9 cellular contexts compared by ENCODE assay signal in the genomic region with DNA sequence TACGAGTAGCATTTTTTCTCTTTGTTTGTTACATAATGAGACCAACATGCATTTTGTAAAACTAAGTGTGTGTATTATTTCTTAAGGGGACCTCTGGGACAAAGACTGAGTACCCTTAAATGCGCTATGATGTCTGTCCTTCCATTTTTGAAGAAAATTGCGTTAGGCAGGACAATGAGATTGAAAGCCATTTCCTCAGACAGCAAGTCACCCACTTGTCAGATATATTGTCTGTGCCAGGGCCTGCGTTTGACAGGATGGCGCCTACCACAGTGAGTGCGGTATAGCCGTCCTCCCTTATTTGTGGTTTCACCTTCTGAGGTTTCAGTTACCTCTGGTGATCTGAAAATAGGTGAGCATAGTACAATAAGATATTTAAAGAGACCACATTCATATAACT. TPM values are rescaled to one million over a fixed set of nuclear protein-coding genes. Genes with fewer than 3 reads are reported as not detected.
DNase-seq lines count a peak whose midpoint lies in the region; ATAC-seq and TF ChIP-seq lines count a peak whose summit lies in the region.
"Had no signal": no experiment of that assay in that cellular context is flagged by ENCODE, and none has a peak within 500 bp of the region (broad histone marks: within the 10 kb centered on the region; RNA-seq: fewer than 3 reads in every experiment).

No MANE protein-coding gene starts in this region.

- no peaks in the 10 kb centered on the region for H3K27me3 Mint-ChIP-seq in activated CD4-positive, alpha-beta T cell treated with anti-CD3 and anti-CD28 coated beads for 36 hours
- H3K27me3 Mint-ChIP-seq in activated B cell treated with CpG ODN at 0.5 μM for 24 hours = no peaks in the 10 kb centered on the region
- H3K27me3 Mint-ChIP-seq in dendritic cell treated with granulocyte-macrophage colony-stimulating factor and Interleukin-4, amounts not matched to agents 40 ng/mL and 50 ng/mL, for 4 days = no peaks in the 10 kb centered on the region

- intact Hi-C loops in activated CD4-positive, alpha-beta T cell treated with anti-CD3 and anti-CD28 coated beads for 36 hours (cut with DNase I, micrococcal nuclease) = loop anchor here (5.0 kb wide), 3 partner anchors 34 to 644 kb away; a partner anchor contains a TSS
- intact Hi-C loops in activated B cell treated with CpG ODN at 0.5 μM for 24 hours (cut with micrococcal nuclease) = no loop called here
- intact Hi-C loops in dendritic cell treated with granulocyte-macrophage colony-stimulating factor and Interleukin-4, amounts not matched to agents 40 ng/mL and 50 ng/mL, for 4 days (cut with micrococcal nuclease) = no loop called here

- CTCF ChIA-PET in activated CD4-positive, alpha-beta T cell treated with anti-CD3 and anti-CD28 coated beads for 36 hours (lab: Charles Lee) = interaction anchor here (0.6 to 1.0 kb wide), 2 partner anchors 10 to 17 kb away, joined by 3 to 4 read pairs; no protein-coding TSS in a partner anchor
- CTCF ChIA-PET in activated B cell treated with CpG ODN at 0.5 μM for 24 hours (lab: Charles Lee) (no interaction called here), GM10248 (lab: Yijun Ruan, JAX) (interaction anchor here (1.3 to 1.7 kb wide), 2 partner anchors 80 to 123 kb away, joined by 3 to 6 read pairs; no protein-coding TSS in a partner anchor)

- ATAC-seq in activated CD4-positive, alpha-beta T cell treated with anti-CD3 and anti-CD28 coated beads for 36 hours = peak; percentile 37
- no peak for ATAC-seq in activated B cell treated with CpG ODN at 0.5 μM for 24 hours (ENCODE audit: low read depth)

- peaks cover 50% of the 10 kb centered on the region for H3K4me1 Mint-ChIP-seq in activated CD4-positive, alpha-beta T cell treated with anti-CD3 and anti-CD28 coated beads for 36 hours
- peaks cover 37% of the 10 kb centered on the region for H3K4me1 Mint-ChIP-seq in activated B cell treated with CpG ODN at 0.5 μM for 24 hours
- peaks cover 52% of the 10 kb centered on the region for H3K4me1 Mint-ChIP-seq in dendritic cell treated with granulocyte-macrophage colony-stimulating factor and Interleukin-4, amounts not matched to agents 40 ng/mL and 50 ng/mL, for 4 days (ENCODE audit: low read depth)

- H3K9me3 Mint-ChIP-seq in activated CD4-positive, alpha-beta T cell treated with anti-CD3 and anti-CD28 coated beads for 36 hours (ENCODE audit: low read depth) = no peaks in the 10 kb centered on the region
- no peaks in the 10 kb centered on the region for H3K9me3 Mint-ChIP-seq in activated B cell treated with CpG ODN at 0.5 μM for 24 hours
- H3K9me3 Mint-ChIP-seq in dendritic cell treated with granulocyte-macrophage colony-stimulating factor and Interleukin-4, amounts not matched to agents 40 ng/mL and 50 ng/mL, for 4 days = no peaks in the 10 kb centered on the region

- H3K36me3 Mint-ChIP-seq in activated CD4-positive, alpha-beta T cell treated with anti-CD3 and anti-CD28 coated beads for 36 hours (ENCODE audit: low read depth) = peaks cover 8% of the 10 kb centered on the region
- H3K36me3 Mint-ChIP-seq in activated B cell treated with CpG ODN at 0.5 μM for 24 hours (ENCODE audit: low read depth) = peaks cover 9% of the 10 kb centered on the region
- peaks cover 67% of the 10 kb centered on the region for H3K36me3 Mint-ChIP-seq in dendritic cell treated with granulocyte-macrophage colony-stimulating factor and Interleukin-4, amounts not matched to agents 40 ng/mL and 50 ng/mL, for 4 days (ENCODE audit: low read depth)

- TF ChIP-seq CTCF in activated B cell treated with CpG ODN at 0.5 μM for 24 hours (IDR thresholded peaks at IDR 0.05) (no peak), GM10248 (IDR thresholded peaks at IDR 0.05; ENCODE audit: control extremely low read depth, extremely low read depth, low read depth, missing control alignments) (no peak)

- POLR2A ChIA-PET in activated CD4-positive, alpha-beta T cell treated with anti-CD3 and anti-CD28 coated beads for 36 hours (lab: Charles Lee) = interaction anchor here (0.7 kb wide), 1 partner anchor 8 kb away, joined by 3 read pairs; no protein-coding TSS in a partner anchor
- POLR2A ChIA-PET in activated B cell treated with CpG ODN at 0.5 μM for 24 hours (lab: Charles Lee) = interaction anchor here (1.8 kb wide), 1 partner anchor 18 kb away, joined by 4 read pairs; a partner anchor contains a TSS
- POLR2A ChIA-PET in GM10248 (lab: Yijun Ruan, JAX) = interaction anchor here (0.6 kb wide), 1 partner anchor 52 kb away, joined by 3 read pairs; no protein-coding TSS in a partner anchor

- H3K4me3 Mint-ChIP-seq in activated CD4-positive, alpha-beta T cell treated with anti-CD3 and anti-CD28 coated beads for 36 hours = peak overlapping the region; percentile 80
- no peak overlapping the region for H3K4me3 Mint-ChIP-seq in activated B cell treated with CpG ODN at 0.5 μM for 24 hours
- H3K4me3 Mint-ChIP-seq in dendritic cell treated with granulocyte-macrophage colony-stimulating factor and Interleukin-4, amounts not matched to agents 40 ng/mL and 50 ng/mL, for 4 days = peak overlapping the region; percentile 84

- no peak overlapping the region for H3K27ac Mint-ChIP-seq in activated CD4-positive, alpha-beta T cell treated with anti-CD3 and anti-CD28 coated beads for 36 hours
- H3K27ac Mint-ChIP-seq in activated B cell treated with CpG ODN at 0.5 μM for 24 hours = peak overlapping the region; percentile 12
- H3K27ac Mint-ChIP-seq in dendritic cell treated with granulocyte-macrophage colony-stimulating factor and Interleukin-4, amounts not matched to agents 40 ng/mL and 50 ng/mL, for 4 days = peak overlapping the region; percentile 95

- peak; percentile 47 for DNase-seq in activated CD4-positive, alpha-beta T cell treated with anti-CD3 and anti-CD28 coated beads for 36 hours
- DNase-seq in activated CD4-positive, alpha-beta T cell treated with anti-CD3 and anti-CD28 coated beads for 1 hour = no peak
- no peak for DNase-seq in activated B cell treated with CpG ODN at 0.5 μM for 24 hours
- peak; percentile 14 for DNase-seq in stimulated activated naive CD4-positive, alpha-beta T cell treated with Interleukin-2 at 50 U/mL for 16 hours (lab: John Stamatoyannopoulos, UW)
- DNase-seq in NCI-H1694 treated with DMSO at 0.1 percent for 48 hours (lab: John Stamatoyannopoulos, UW) = no peak
- DNase-seq in GM10248 (ENCODE audit: extremely low spot score) = no peak
- DNase-seq in superior temporal gyrus (ENCODE audit: extremely low spot score) = no peak
- DNase-seq: NCI-H146 had no signal

RNA-seq across cellular contexts. Expression of a gene that starts 2.2 kb away (rescaled TPM):
- 10 to 100 TPM; 43.5 to 71.6 TPM for total RNA-seq in activated CD4-positive, alpha-beta T cell treated with anti-CD3 and anti-CD28 coated beads for 36 hours
- total RNA-seq in activated B cell treated with CpG ODN at 0.5 μM for 24 hours = 49.6 and 54.3 TPM in 2 replicates

RNA-seq across cellular contexts. Expression of a gene that starts 17.3 kb away (rescaled TPM):
- total RNA-seq in activated CD4-positive, alpha-beta T cell treated with anti-CD3 and anti-CD28 coated beads for 36 hours = 10 to 100 TPM; 60.4 to 75.3 TPM
- 43.9 and 45.7 TPM in 2 replicates for total RNA-seq in activated B cell treated with CpG ODN at 0.5 μM for 24 hours

Comparison
In these comparisons a context has a peak if more than half of its experiments do, and no peak if none do; other contexts are left out.
1. DNase-seq: peak in activated CD4-positive, alpha-beta T cell treated with anti-CD3 and anti-CD28 coated beads for 36 hours (single experiment) and stimulated activated naive CD4-positive, alpha-beta T cell treated with Interleukin-2 at 50 U/mL for 16 hours (single experiment); none in activated CD4-positive, alpha-beta T cell treated with anti-CD3 and anti-CD28 coated beads for 1 hour (single experiment), activated B cell treated with CpG ODN at 0.5 μM for 24 hours (single experiment), NCI-H1694 treated with DMSO at 0.1 percent for 48 hours (single experiment), GM10248 (single experiment) and superior temporal gyrus (single experiment).
2. intact Hi-C loops: an anchor here in activated CD4-positive, alpha-beta T cell treated with anti-CD3 and anti-CD28 coated beads for 36 hours (5.0 kb wide); none called in activated B cell treated with CpG ODN at 0.5 μM for 24 hours and dendritic cell treated with granulocyte-macrophage colony-stimulating factor and Interleukin-4, amounts not matched to agents 40 ng/mL and 50 ng/mL, for 4 days.